ENCODE assay signal across 25 cellular contexts in the genomic region with DNA sequence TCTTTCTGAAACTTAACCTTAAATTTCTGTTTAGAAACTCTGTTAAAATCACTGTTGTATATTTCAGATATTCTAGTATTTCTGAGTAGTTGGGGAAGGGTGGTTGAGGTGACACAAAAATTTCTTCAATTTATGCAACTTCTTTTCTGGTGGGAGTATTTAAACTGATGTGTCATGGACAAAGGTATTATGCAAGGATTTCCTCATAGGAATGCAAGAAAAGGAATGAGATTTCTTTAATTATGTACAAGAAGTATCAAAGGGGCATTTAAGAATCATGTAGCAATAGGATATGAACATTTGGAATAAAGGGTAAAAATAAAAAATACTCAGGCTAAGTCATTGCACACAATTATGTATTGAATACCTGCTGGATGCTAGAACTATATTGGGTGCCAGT.
DNase-seq lines count a peak whose midpoint lies in the region; ATAC-seq, FAIRE-seq and TF ChIP-seq lines count a peak whose summit lies in the region.
"Had no signal": no experiment of that assay in that cellular context is flagged by ENCODE, and none has a peak within 500 bp of the region (broad histone marks: within the 10 kb centered on the region; RNA-seq: fewer than 3 reads in every experiment).

No MANE protein-coding gene starts in this region.

- H3K27ac Mint-ChIP-seq in HFFc6, result no peak overlapping the region
- H3K27ac Mint-ChIP-seq: activated CD8-positive, alpha-beta memory T cell treated with anti-CD3 and anti-CD28 coated beads, Interleukin-2, amount 10 ng/mL, durations not matched to agents 7 days and 5 days; activated naive CD4-positive, alpha-beta T cell treated with anti-CD3 and anti-CD28 coated beads for 36 hours; activated T-helper 1 cell treated with anti-CD3 and anti-CD28 coated beads, Interleukin-12 subunit alpha, Interleukin-12 subunit beta, Interleukin-2, Interleukin-4 antibody, amounts not matched to agents 30 ng/mL and 10 ng/mL and 1 ng/mL, durations not matched to agents 14 hours and 24 hours and 36 hours; dendritic cell treated with granulocyte-macrophage colony-stimulating factor and Interleukin-4, amounts not matched to agents 40 ng/mL and 50 ng/mL, for 4 days; GM23338 had no signal

- H3K27me3 ChIP-seq in bronchial epithelial cell (ENCODE audit: control insufficient read depth, insufficient read depth, low read length), result no peaks in the 10 kb centered on the region

- TF ChIP-seq CTCF in bronchial epithelial cell (IDR thresholded peaks at IDR 0.05; ENCODE audit: insufficient read depth, low read length, severe bottlenecking) (no peak), foreskin fibroblast (IDR thresholded peaks at IDR 0.05; ENCODE audit: low read depth, low read length) (no peak), HFFc6 (IDR thresholded peaks at IDR 0.05) (no peak)

- H3K36me3 Mint-ChIP-seq in HFFc6 (ENCODE audit: low read depth), result no peaks in the 10 kb centered on the region
- H3K36me3 Mint-ChIP-seq: activated CD8-positive, alpha-beta memory T cell treated with anti-CD3 and anti-CD28 coated beads, Interleukin-2, amount 10 ng/mL, durations not matched to agents 7 days and 5 days had no signal

- no peak for FAIRE-seq in bronchial epithelial cell (lab: Jason Lieb, UNC)
- FAIRE-seq: frontal cortex had no signal

- H3K27me3 Mint-ChIP-seq in HFFc6 (ENCODE audit: insufficient read depth), result peaks cover 2% of the 10 kb centered on the region
- H3K27me3 Mint-ChIP-seq: activated CD8-positive, alpha-beta memory T cell treated with anti-CD3 and anti-CD28 coated beads, Interleukin-2, amount 10 ng/mL, durations not matched to agents 7 days and 5 days; dendritic cell treated with granulocyte-macrophage colony-stimulating factor and Interleukin-4, amounts not matched to agents 40 ng/mL and 50 ng/mL, for 4 days had no signal

- H3K36me3 ChIP-seq in bronchial epithelial cell (ENCODE audit: control insufficient read depth, insufficient read depth, low read length), result no peaks in the 10 kb centered on the region

- no peaks in the 10 kb centered on the region for H3K9me3 Mint-ChIP-seq in HFFc6
- H3K9me3 Mint-ChIP-seq: activated naive CD4-positive, alpha-beta T cell treated with anti-CD3 and anti-CD28 coated beads for 36 hours; activated T-helper 1 cell treated with anti-CD3 and anti-CD28 coated beads, Interleukin-12 subunit alpha, Interleukin-12 subunit beta, Interleukin-2, Interleukin-4 antibody, amounts not matched to agents 30 ng/mL and 10 ng/mL and 1 ng/mL, durations not matched to agents 14 hours and 24 hours and 36 hours; GM23338 had no signal

- no peak overlapping the region for H3K4me3 ChIP-seq in bronchial epithelial cell (ENCODE audit: low read depth, low read length)
- no peak overlapping the region for H3K4me3 ChIP-seq in foreskin fibroblast (ENCODE audit: low read depth in 1 of 2, low read length in 2 of 2)
- H3K4me3 ChIP-seq: GM23338 had no signal

- intact Hi-C loops in posterior cingulate gyrus (cut with DNase I), result no loop called here

- DNase-seq in EL (peak; percentile 22), LHCN-M2 (ENCODE audit: low read depth) (peak; percentile 18), bronchial epithelial cell (ENCODE audit: low read depth) (peak; percentile 62), foreskin fibroblast (peak; percentile 39 to 57), GF-D8 (lab: John Stamatoyannopoulos, UW) (no peak), HFFc6 (no peak), posterior cingulate gyrus (no peak)
- DNase-seq: activated CD4-positive, CD25-positive, alpha-beta regulatory T cell; activated CD8-positive, alpha-beta memory T cell treated with anti-CD3 and anti-CD28 coated beads, Interleukin-2, amount 10 ng/mL, durations not matched to agents 7 days and 5 days; activated naive CD4-positive, alpha-beta T cell treated with anti-CD3 and anti-CD28 coated beads for 36 hours; Calu3; central memory CD4-positive, alpha-beta T cell; DND-41; mesenchymal stem cell; NCI-H2029 treated with DMSO at 0.1 percent for 48 hours; NCI-H69; SHP77 treated with DMSO at 0.1 percent for 48 hours; stimulated activated naive CD4-positive, alpha-beta T cell had no signal

- H3K4me3 Mint-ChIP-seq in HFFc6, result no peak overlapping the region
- H3K4me3 Mint-ChIP-seq: activated CD8-positive, alpha-beta memory T cell treated with anti-CD3 and anti-CD28 coated beads, Interleukin-2, amount 10 ng/mL, durations not matched to agents 7 days and 5 days; activated naive CD4-positive, alpha-beta T cell treated with anti-CD3 and anti-CD28 coated beads for 36 hours; activated T-helper 1 cell treated with anti-CD3 and anti-CD28 coated beads, Interleukin-12 subunit alpha, Interleukin-12 subunit beta, Interleukin-2, Interleukin-4 antibody, amounts not matched to agents 30 ng/mL and 10 ng/mL and 1 ng/mL, durations not matched to agents 14 hours and 24 hours and 36 hours; dendritic cell treated with granulocyte-macrophage colony-stimulating factor and Interleukin-4, amounts not matched to agents 40 ng/mL and 50 ng/mL, for 4 days; GM23338; neural crest cell had no signal

- no peak for ATAC-seq in GM19467 (IDR thresholded peaks at IDR 0.05; ENCODE audit: unreplicated experiment)
- ATAC-seq: activated CD8-positive, alpha-beta memory T cell treated with anti-CD3 and anti-CD28 coated beads, Interleukin-2, amount 10 ng/mL, durations not matched to agents 7 days and 5 days; GM23338; sciatic nerve had no signal

- no peaks in the 10 kb centered on the region for H3K4me1 Mint-ChIP-seq in HFFc6 (ENCODE audit: low read depth)
- H3K4me1 Mint-ChIP-seq: activated CD8-positive, alpha-beta memory T cell treated with anti-CD3 and anti-CD28 coated beads, Interleukin-2, amount 10 ng/mL, durations not matched to agents 7 days and 5 days had no signal

Comparison
In these comparisons a context has a peak if more than half of its experiments do, and no peak if none do; other contexts are left out.
1. DNase-seq: peak in EL (single experiment), LHCN-M2 (single experiment), bronchial epithelial cell (single experiment) and foreskin fibroblast (2 of 2); none in GF-D8 (single experiment), HFFc6 (single experiment) and posterior cingulate gyrus (0 of 10).